Comparison of ENCODE assay signal across 8 cellular contexts in genomic region chr4:122151982-122152698, GRCh38.
DNase-seq lines count a peak whose midpoint lies in the region; ATAC-seq and TF ChIP-seq lines count a peak whose summit lies in the region.

A gene with protein sequence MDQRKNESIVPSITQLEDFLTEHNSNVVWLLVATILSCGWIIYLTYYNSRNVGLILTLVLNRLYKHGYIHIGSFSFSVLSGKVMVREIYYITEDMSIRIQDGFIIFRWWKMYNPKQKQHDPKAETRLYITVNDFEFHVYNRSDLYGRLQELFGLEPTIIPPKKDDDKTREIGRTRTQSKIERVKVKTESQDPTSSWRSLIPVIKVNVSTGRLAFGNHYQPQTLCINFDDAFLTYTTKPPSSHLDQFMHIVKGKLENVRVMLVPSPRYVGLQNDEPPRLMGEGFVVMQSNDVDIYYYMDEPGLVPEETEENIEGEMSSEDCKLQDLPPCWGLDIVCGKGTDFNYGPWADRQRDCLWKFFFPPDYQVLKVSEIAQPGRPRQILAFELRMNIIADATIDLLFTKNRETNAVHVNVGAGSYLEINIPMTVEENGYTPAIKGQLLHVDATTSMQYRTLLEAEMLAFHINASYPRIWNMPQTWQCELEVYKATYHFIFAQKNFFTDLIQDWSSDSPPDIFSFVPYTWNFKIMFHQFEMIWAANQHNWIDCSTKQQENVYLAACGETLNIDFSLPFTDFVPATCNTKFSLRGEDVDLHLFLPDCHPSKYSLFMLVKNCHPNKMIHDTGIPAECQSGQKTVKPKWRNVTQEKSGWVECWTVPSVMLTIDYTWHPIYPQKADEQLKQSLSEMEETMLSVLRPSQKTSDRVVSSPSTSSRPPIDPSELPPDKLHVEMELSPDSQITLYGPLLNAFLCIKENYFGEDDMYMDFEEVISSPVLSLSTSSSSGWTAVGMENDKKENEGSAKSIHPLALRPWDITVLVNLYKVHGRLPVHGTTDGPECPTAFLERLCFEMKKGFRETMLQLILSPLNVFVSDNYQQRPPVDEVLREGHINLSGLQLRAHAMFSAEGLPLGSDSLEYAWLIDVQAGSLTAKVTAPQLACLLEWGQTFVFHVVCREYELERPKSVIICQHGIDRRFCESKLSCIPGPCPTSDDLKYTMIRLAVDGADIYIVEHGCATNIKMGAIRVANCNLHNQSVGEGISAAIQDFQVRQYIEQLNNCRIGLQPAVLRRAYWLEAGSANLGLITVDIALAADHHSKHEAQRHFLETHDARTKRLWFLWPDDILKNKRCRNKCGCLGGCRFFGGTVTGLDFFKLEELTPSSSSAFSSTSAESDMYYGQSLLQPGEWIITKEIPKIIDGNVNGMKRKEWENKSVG (N-terminal part only) (plus strand): TSS chr4:122152331. CDS start chr4:122170648, 18,317 bp downstream.

- no peaks in the 10 kb centered on the region for H3K36me3 ChIP-seq in brain microvascular endothelial cell (replicated peaks)

- in situ Hi-C loops in brain microvascular endothelial cell (cut with HindIII; ENCODE audit: low pct_ligation_motif_present, low sequenced_read_pairs) = no loop called here

- peak; percentile 96 for ATAC-seq in HG02981 (IDR thresholded peaks at IDR 0.05; ENCODE audit: unreplicated experiment)

- DNase-seq in NCI-H187 (lab: John Stamatoyannopoulos, UW) (peak; percentile 49 to 67), NCI-H187 treated with DMSO at 0.1 percent for 48 hours (lab: John Stamatoyannopoulos, UW) (no peak), NCI-H2081 treated with DMSO at 0.1 percent for 48 hours (lab: John Stamatoyannopoulos, UW) (peak; percentile 7), UCSD-AML1 (lab: John Stamatoyannopoulos, UW; ENCODE audit: unreplicated experiment) (peak; percentile 91), brain microvascular endothelial cell (peak; percentile 73), skeletal muscle cell (ENCODE audit: low read depth) (peak; percentile 43)

- H3K4me3 ChIP-seq in brain microvascular endothelial cell (ENCODE audit: low read depth, low read length) (peak within 1 kb of the TSS; percentile 93), iPS-11a (ENCODE audit: low read depth, low read length) (peak within 1 kb of the TSS; percentile 73), skeletal muscle cell (ENCODE audit: low read depth, low read length) (peak within 1 kb of the TSS; percentile 98)

- no peaks in the 10 kb centered on the region for H3K27me3 ChIP-seq in brain microvascular endothelial cell (replicated peaks)

- TF ChIP-seq CTCF in brain microvascular endothelial cell (IDR thresholded peaks at IDR 0.05; ENCODE audit: low read depth, low read length, missing control alignments) = no peak

- peak within 1 kb of the TSS; percentile 15 for H3K27ac ChIP-seq in brain microvascular endothelial cell
